In the genomic region with DNA sequence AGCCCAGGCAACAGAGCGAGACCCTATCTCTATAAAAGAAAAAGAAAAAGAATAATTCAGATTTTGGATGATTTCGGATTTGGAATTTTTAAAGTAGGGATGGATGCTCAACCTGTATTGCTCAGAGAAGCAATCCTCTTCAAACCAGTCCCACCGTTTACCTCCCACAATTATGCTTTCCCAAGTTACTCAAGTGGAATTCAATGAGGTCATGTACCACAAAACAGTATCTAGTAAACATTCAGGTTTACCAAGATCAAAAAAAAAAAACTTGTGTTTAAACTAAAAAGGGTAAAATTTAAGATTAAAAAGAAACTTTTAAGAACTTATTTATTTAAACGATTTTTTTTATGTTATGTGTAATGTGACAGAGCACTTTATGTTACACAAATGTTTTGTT, we compare ENCODE assay signal across 8 cellular contexts. TPM values are rescaled to one million over a fixed set of nuclear protein-coding genes. Genes with fewer than 3 reads are reported as not detected.
DNase-seq lines count a peak whose midpoint lies in the region; ATAC-seq, FAIRE-seq and TF ChIP-seq lines count a peak whose summit lies in the region.

No MANE protein-coding gene starts in this region.

- ATAC-seq in K562 = no peak
- no peak for ATAC-seq in HG02610 (IDR thresholded peaks at IDR 0.05; ENCODE audit: unreplicated experiment)
- ATAC-seq in HG03045 (IDR thresholded peaks at IDR 0.05; ENCODE audit: unreplicated experiment) = no peak

- H3K27ac ChIP-seq in K562 (ENCODE audit: extremely low read depth, low read depth, low read length) (no peak overlapping the region), muscle layer of duodenum (ENCODE audit: low read length) (no peak overlapping the region)

- H3K9ac ChIP-seq in K562 (ENCODE audit: insufficient read depth in 1 of 2, low read depth in 2 of 2, low read length in 2 of 2) = peak overlapping the region in 1 of 2 experiments; percentile 82; a peak in 2 of 4 replicates

- H3K36me3 ChIP-seq in BE2C (peaks cover 25% of the 10 kb centered on the region), K562 (ENCODE audit: control insufficient read depth, insufficient read depth, low read length) (peaks cover 34% of the 10 kb centered on the region; the same call in 2 of the 3 replicates), muscle layer of duodenum (ENCODE audit: control insufficient read depth in 1 of 2, insufficient read depth in 2 of 2, low read length in 2 of 2) (peaks cover 21 to 22% of the 10 kb centered on the region in 2 donors)

- FAIRE-seq in K562 (lab: Jason Lieb, UNC) = no peak

- 11% methylated on average over 4 of the region's 4 CpGs for WGBS in K562 (ENCODE audit: insufficient coverage, low coverage, missing lambda C conversion rate)

- H4K20me1 ChIP-seq in K562 (replicated peaks; ENCODE audit: control insufficient read depth, insufficient read depth, low read length) = peaks cover 9% of the 10 kb centered on the region

- BruUV-seq in K562 (replicated peaks; lab: Mats Ljungman, UMichigan) = no TSS peak

- intact Hi-C loops in K562 (cut with micrococcal nuclease) = no loop called here

- in situ Hi-C loops in K562 (cut with MboI) = no loop called here

- TF ChIP-seq CTCF in BE2C (IDR thresholded peaks at IDR 0.05; ENCODE audit: low read depth, low read length) (no peak), HFF-Myc (IDR thresholded peaks at IDR 0.05; ENCODE audit: low read depth, low read length, missing control alignments) (no peak), K562 (IDR thresholded peaks at IDR 0.05 in 2 of 3, conservative IDR thresholded peaks at IDR 0.05 in 1 of 3; ENCODE audit: insufficient read depth in 2 of 3, low read depth in 1 of 3, low read length in 3 of 3) (no peak)

- POLR2A ChIA-PET in K562 (lab: Yijun Ruan, JAX) = interaction anchor here (0.6 kb wide), 1 partner anchor 36 kb away, joined by 4 read pairs; no protein-coding TSS in a partner anchor

- H3K27me3 ChIP-seq in BE2C (no peaks in the 10 kb centered on the region), K562 (ENCODE audit: control insufficient read depth in 2 of 2, insufficient read depth in 2 of 2, low read length in 2 of 2) (no peaks in the 10 kb centered on the region), muscle layer of duodenum (ENCODE audit: low read depth, low read length) (no peaks in the 10 kb centered on the region)

- no peak overlapping the region for H3K4me2 ChIP-seq in K562 (ENCODE audit: insufficient read depth, low read length)

- peaks cover 43% of the 10 kb centered on the region for H3K79me2 ChIP-seq in K562 (ENCODE audit: control insufficient read depth, insufficient read depth, low read length)

- peak overlapping the region; percentile 91 for H3K4me3 ChIP-seq in BE2C (ENCODE audit: low read depth, low read length)
- H3K4me3 ChIP-seq in HFF-Myc (replicated peaks; ENCODE audit: low read depth, low read length) = peak overlapping the region; percentile 79
- H3K4me3 ChIP-seq in K562 = peak overlapping the region; percentile 98; the same call in 1 of the 2 replicates
- H3K4me3 ChIP-seq in muscle layer of duodenum (ENCODE audit: low read depth in 1 of 2, low read length in 2 of 2) = peak overlapping the region; percentile 25 to 97

- H3K9me1 ChIP-seq in K562 (ENCODE audit: control insufficient read depth, insufficient read depth, low read length) = no peaks in the 10 kb centered on the region

- TF ChIP-seq POLR2A in K562 (conservative IDR thresholded peaks at IDR 0.05) = no peak

- no peak for TF ChIP-seq EP300 in K562 (IDR thresholded peaks at IDR 0.05; ENCODE audit: low read length)

- H3K4me1 ChIP-seq in BE2C (no peaks in the 10 kb centered on the region), K562 (replicated peaks in 1 of 2; ENCODE audit: control insufficient read depth in 2 of 2, insufficient read depth in 2 of 2, low read length in 2 of 2) (no peaks in the 10 kb centered on the region; a peak in 1 of 5 replicates), muscle layer of duodenum (ENCODE audit: control insufficient read depth in 1 of 2, insufficient read depth in 2 of 2, low read length in 2 of 2) (peaks cover 6 to 30% of the 10 kb centered on the region in 2 donors)

- no peak overlapping the region for H2AFZ ChIP-seq in K562 (ENCODE audit: low read depth, low read length)

- H3K9me3 ChIP-seq in BE2C (no peaks in the 10 kb centered on the region), K562 (replicated peaks; ENCODE audit: control insufficient read depth, insufficient read depth, low read depth, low read length) (no peaks in the 10 kb centered on the region), muscle layer of duodenum (ENCODE audit: control insufficient read depth in 1 of 2, low read length in 2 of 2) (no peaks in the 10 kb centered on the region)

- no peak for TF ChIP-seq RAD21 in K562 (CRISPR knock-in tag; conservative IDR thresholded peaks at IDR 0.05 in 1 of 2, IDR thresholded peaks at IDR 0.05 in 1 of 2)

- CTCF ChIA-PET in K562 (lab: Yijun Ruan, JAX; ENCODE audit: low intra/inter-chr PET ratio) = no interaction called here

- DNase-seq in BE2C (no peak), HFF-Myc (ENCODE audit: extremely low read depth, low read depth) (no peak), K562 (ENCODE audit: extremely low read depth in 1 of 4, low spot score in 3 of 4) (no peak), pons (ENCODE audit: low spot score) (no peak), amniotic stem cell (lab: John Stamatoyannopoulos, UW) (no peak)

TF ChIP-seq in K562, 482 proteins besides CTCF, POLR2A, EP300 and RAD21:
- TF ChIP-seq TAF15 (IDR thresholded peaks at IDR 0.05; ENCODE audit: low read depth, low read length) (no peak), ZBTB17 (CRISPR knock-in tag; IDR thresholded peaks at IDR 0.05) (no peak), ELF2 (CRISPR knock-in tag; IDR thresholded peaks at IDR 0.05) (no peak), DMBX1 (CRISPR knock-in tag; IDR thresholded peaks at IDR 0.05; ENCODE audit: borderline replicate concordance) (no peak), ARID2 (IDR thresholded peaks at IDR 0.05) (no peak), TCF7 (IDR thresholded peaks at IDR 0.05; ENCODE audit: borderline replicate concordance) (no peak), FOXK2 (conservative IDR thresholded peaks at IDR 0.05 in 1 of 2, IDR thresholded peaks at IDR 0.05 in 1 of 2; ENCODE audit: low read depth in 2 of 2) (no peak), GTF2F1 (IDR thresholded peaks at IDR 0.05; ENCODE audit: low read depth, low read length) (no peak), CXXC5 (CRISPR knock-in tag; IDR thresholded peaks at IDR 0.05) (no peak), HDAC2 (IDR thresholded peaks at IDR 0.05) (no peak), PTTG1 (tag; IDR thresholded peaks at IDR 0.05; ENCODE audit: low read depth) (no peak), ZFP36 (IDR thresholded peaks at IDR 0.05; ENCODE audit: low read depth, low read length, partially characterized antibody) (no peak)

RNA-seq across cellular contexts. Expression of a gene that starts 2.5 kb away (rescaled TPM):
- polyA plus RNA-seq in BE2C (2012; ENCODE audit: insufficient read depth, insufficient read length, low read depth) = 23.5 TPM
- 51.3 and 94.3 TPM in 2 replicates for total RNA-seq in K562 (2011; cell fraction: chromatin; rRNA removed; ENCODE audit: low replicate concordance)
- total RNA-seq in K562 (2011; cell fraction: nucleolus; rRNA removed) = 27.3 and 35.1 TPM in 2 replicates
- total RNA-seq in K562 (2011; cell fraction: nucleoplasm; rRNA removed) = 41.6 and 54.0 TPM in 2 replicates
- total RNA-seq in K562 (2014; rRNA removed) = 12.5 and 18.2 TPM in 2 replicates
- 21.3 and 24.5 TPM in 2 replicates for total RNA-seq in K562 (2014; rRNA removed; fragmentation: Illumina TruSeq; extraction: Trizol)
- total RNA-seq in K562 (2015; rRNA removed; fragmentation: Illumina TruSeq; extraction: Trizol) = 19.6 and 22.7 TPM in 2 replicates
- 30.5 and 35.1 TPM in 2 replicates for total RNA-seq in K562 (2021)
- 12.1 and 13.1 TPM in 2 replicates for polyA plus RNA-seq in K562 (2011; rRNA removed)
- 8.8 and 9.6 TPM in 2 replicates for polyA plus RNA-seq in K562 (2011; cell fraction: cytosol; rRNA removed)
- polyA plus RNA-seq in K562 (2011; cell fraction: nucleus; rRNA removed) = 18.2 and 19.0 TPM in 2 replicates
- polyA plus RNA-seq in K562 (2012) = 10.6 and 13.8 TPM in 2 replicates
- 10.8 and 11.2 TPM in 2 replicates for polyA plus RNA-seq in K562 (2014; fragmentation: Illumina TruSeq; extraction: Trizol)
- 1 to 10 TPM; 5.5 to 6.0 TPM for polyA plus RNA-seq in K562 (2014; fragmentation: Nextera tagmentation; extraction: Ambion mirVana)
- 4.7 and 7.2 TPM in 2 replicates for polyA plus RNA-seq in K562 (2014; rRNA removed)
- 90.1 and 92.6 TPM in 2 replicates for polyA minus RNA-seq in K562 (2011; rRNA and poly(A)+ RNA removed)
- 26.8 and 38.8 TPM in 2 replicates for polyA minus RNA-seq in K562 (2011; cell fraction: cytosol; rRNA and poly(A)+ RNA removed)
- polyA minus RNA-seq in K562 (2011; cell fraction: nucleus; rRNA and poly(A)+ RNA removed) = 34.2 and 58.9 TPM in 2 replicates

RNA-seq across cellular contexts. Expression of a gene that starts 14.8 kb away (rescaled TPM):
- 10.8 TPM for polyA plus RNA-seq in BE2C (2012; ENCODE audit: insufficient read depth, insufficient read length, low read depth)
- total RNA-seq in K562 (2011; cell fraction: chromatin; rRNA removed; ENCODE audit: low replicate concordance) = 31.2 and 51.0 TPM in 2 replicates
- 13.5 and 18.4 TPM in 2 replicates for total RNA-seq in K562 (2011; cell fraction: nucleolus; rRNA removed)
- total RNA-seq in K562 (2011; cell fraction: nucleoplasm; rRNA removed) = 18.8 and 20.5 TPM in 2 replicates
- 15.8 and 21.6 TPM in 2 replicates for total RNA-seq in K562 (2014; rRNA removed)
- total RNA-seq in K562 (2014; rRNA removed; fragmentation: Illumina TruSeq; extraction: Trizol) = 26.5 and 27.8 TPM in 2 replicates
- total RNA-seq in K562 (2015; rRNA removed; fragmentation: Illumina TruSeq; extraction: Trizol) = 21.0 and 22.2 TPM in 2 replicates
- total RNA-seq in K562 (2021) = 10.5 and 11.9 TPM in 2 replicates
- polyA plus RNA-seq in K562 (2011; rRNA removed) = 16.1 and 16.3 TPM in 2 replicates
- 3.0 and 5.9 TPM in 2 replicates for polyA plus RNA-seq in K562 (2011; cell fraction: cytosol; rRNA removed)
- 11.5 and 14.2 TPM in 2 replicates for polyA plus RNA-seq in K562 (2011; cell fraction: nucleus; rRNA removed)
- polyA plus RNA-seq in K562 (2012) = 9.5 and 10.3 TPM in 2 replicates
- 21.2 and 21.8 TPM in 2 replicates for polyA plus RNA-seq in K562 (2014; fragmentation: Illumina TruSeq; extraction: Trizol)
- 10 to 100 TPM; 11.8 to 17.8 TPM for polyA plus RNA-seq in K562 (2014; fragmentation: Nextera tagmentation; extraction: Ambion mirVana)
- polyA plus RNA-seq in K562 (2014; rRNA removed) = 14.8 and 26.4 TPM in 2 replicates
- 16.5 and 25.1 TPM in 2 replicates for polyA minus RNA-seq in K562 (2011; rRNA and poly(A)+ RNA removed)
- polyA minus RNA-seq in K562 (2011; cell fraction: cytosol; rRNA and poly(A)+ RNA removed) = 5.0 and 10.1 TPM in 2 replicates
- 6.5 and 13.8 TPM in 2 replicates for polyA minus RNA-seq in K562 (2011; cell fraction: nucleus; rRNA and poly(A)+ RNA removed)
